ENCODE assay signal across 19 cellular contexts in genomic region chr4:55291227-55291629, GRCh38. TPM values are rescaled to one million over a fixed set of nuclear protein-coding genes. Genes with fewer than 3 reads are reported as not detected.
DNase-seq lines count a peak whose midpoint lies in the region; FAIRE-seq and TF ChIP-seq lines count a peak whose summit lies in the region.
"Had no signal": no experiment of that assay in that cellular context is flagged by ENCODE, and none has a peak within 500 bp of the region (broad histone marks: within the 10 kb centered on the region; RNA-seq: fewer than 3 reads in every experiment).

No MANE protein-coding gene starts in this region.

- no peak overlapping the region for H3K56ac ChIP-seq in H1 (replicated peaks; ENCODE audit: insufficient read length, low read depth, low read length)

- no peak overlapping the region for H3K4ac ChIP-seq in H1 (replicated peaks; ENCODE audit: insufficient read length, low read depth, low read length)

- no peaks in the 10 kb centered on the region for H3K36me3 ChIP-seq in H1 (ENCODE audit: control insufficient read depth in 2 of 4, insufficient read depth in 4 of 4, low read length in 3 of 4)
- no peaks in the 10 kb centered on the region for H3K36me3 ChIP-seq in right atrium auricular region
- no peaks in the 10 kb centered on the region for H3K36me3 ChIP-seq in tibial artery
- H3K36me3 ChIP-seq: breast epithelium, transverse colon had no signal

- H3K79me2 ChIP-seq in H1 (ENCODE audit: control insufficient read depth in 1 of 2, insufficient read depth in 2 of 2, low read length in 2 of 2), result no peaks in the 10 kb centered on the region

- no peaks in the 10 kb centered on the region for H4K20me1 ChIP-seq in H1 (replicated peaks in 1 of 2; ENCODE audit: control insufficient read depth in 1 of 2, insufficient read depth in 2 of 2, low read length in 2 of 2)

- no peaks in the 10 kb centered on the region for H3K23me2 ChIP-seq in H1 (ENCODE audit: low read depth, low read length)

- H3K27ac ChIP-seq in H1 (ENCODE audit: low read depth, low read length), result no peak overlapping the region
- H3K27ac ChIP-seq in right atrium auricular region, result no peak overlapping the region
- H3K27ac ChIP-seq in tibial artery, result no peak overlapping the region
- H3K27ac ChIP-seq: breast epithelium, epithelial cell of prostate, transverse colon had no signal

- no peak overlapping the region for H3K4me2 ChIP-seq in H1 (ENCODE audit: insufficient read depth in 1 of 2, low read depth in 2 of 2, low read length in 2 of 2)

- H3K4me1 ChIP-seq in H1 (replicated peaks in 1 of 4; ENCODE audit: control insufficient read depth in 3 of 4, insufficient read depth in 4 of 4, low read length in 3 of 4), result peaks cover 0 to 5% (median 0%) of the 10 kb centered on the region in 4 experiments; a peak in 2 of 7 replicates
- no peaks in the 10 kb centered on the region for H3K4me1 ChIP-seq in right atrium auricular region
- H3K4me1 ChIP-seq in tibial artery, result peaks cover 0 to 10% (median 0%) of the 10 kb centered on the region in 4 donors
- H3K4me1 ChIP-seq: breast epithelium, Caco-2, transverse colon had no signal

- TF ChIP-seq EP300 in H1 (IDR thresholded peaks at IDR 0.05; ENCODE audit: borderline replicate concordance in 1 of 2, low read depth in 2 of 2, low read length in 2 of 2), result no peak

- H3K27me3 ChIP-seq in H1 (replicated peaks in 1 of 4; ENCODE audit: control insufficient read depth in 3 of 4, extremely low read depth in 1 of 4, insufficient read depth in 3 of 4, low read length in 3 of 4), result no peaks in the 10 kb centered on the region
- H3K27me3 ChIP-seq in right atrium auricular region, result no peaks in the 10 kb centered on the region
- no peaks in the 10 kb centered on the region for H3K27me3 ChIP-seq in tibial artery
- H3K27me3 ChIP-seq: breast epithelium, transverse colon had no signal

- TF ChIP-seq RAD21 in H1 (IDR thresholded peaks at IDR 0.05 in 1 of 2, conservative IDR thresholded peaks at IDR 0.05 in 1 of 2; ENCODE audit: low read depth in 2 of 2, low read length in 2 of 2), result no peak

- FAIRE-seq in H1 (lab: Jason Lieb, UNC), result no peak
- FAIRE-seq: HepG2 had no signal

- H3K79me1 ChIP-seq in H1 (ENCODE audit: low read depth, low read length), result no peaks in the 10 kb centered on the region

- no peak overlapping the region for H2BK120ac ChIP-seq in H1 (replicated peaks; ENCODE audit: low read depth, low read length)

- H3K23ac ChIP-seq in H1 (ENCODE audit: insufficient read length), result no peak overlapping the region

- H3K9me3 ChIP-seq in H1 (ENCODE audit: insufficient read depth in 2 of 2, low read depth in 1 of 2, low read length in 1 of 2), result no peaks in the 10 kb centered on the region
- peaks cover 0 to 6% of the 10 kb centered on the region in 2 donors for H3K9me3 ChIP-seq in right atrium auricular region
- H3K9me3 ChIP-seq in tibial artery, result no peaks in the 10 kb centered on the region
- H3K9me3 ChIP-seq: breast epithelium, Caco-2, transverse colon had no signal

- no peak overlapping the region for H4K91ac ChIP-seq in H1 (replicated peaks; ENCODE audit: insufficient read length, low read length)

- H2BK5ac ChIP-seq in H1 (ENCODE audit: low read depth, low read length), result no peak overlapping the region

- H2AFZ ChIP-seq in H1 (ENCODE audit: low read length), result no peak overlapping the region

- H2BK15ac ChIP-seq in H1 (ENCODE audit: low read length), result 0 out of 2 replicates have a peak overlapping the region, but pooled peaks have one; percentile 65

- H4K5ac ChIP-seq in H1 (ENCODE audit: insufficient read length, low read depth, low read length), result no peak overlapping the region

- POLR2A ChIA-PET in H1 (lab: Charles Lee; ENCODE audit: partially characterized antibody), result no interaction called here

- intact Hi-C loops in tibial artery (cut with DNase I; ENCODE audit: low total_unique reads), result no loop called here

- WGBS in H1 (ENCODE audit: extremely low coverage in 1 of 2, insufficient coverage in 1 of 2, insufficient read length in 1 of 2, insufficient replicate concordance in 2 of 2, low coverage in 1 of 2, low lambda C conversion rate in 2 of 2, missing lambda C conversion rate in 1 of 2), 2 experiments, result 93% methylated on average over 3 of the region's 3 CpGs; no CpG with 5 or more reads in 1 of the 2 experiments

- peak; percentile 34 to 89 for DNase-seq in NCI-H446 (lab: John Stamatoyannopoulos, UW)
- DNase-seq in H1 (ENCODE audit: low read depth in 1 of 2, low spot score in 2 of 2), result no peak
- DNase-seq in right atrium auricular region (ENCODE audit: low spot score), result peak; percentile 66
- peak; percentile 35 to 76 for DNase-seq in tibial artery
- no peak for DNase-seq in T1000 (lab: John Stamatoyannopoulos, UW)
- DNase-seq in NCI-H2196 treated with DMSO at 0.1 percent for 48 hours (lab: John Stamatoyannopoulos, UW; ENCODE audit: unreplicated experiment), result no peak
- no peak for DNase-seq in NCI-H82 (lab: John Stamatoyannopoulos, UW)
- DNase-seq: activated CD8-positive, alpha-beta memory T cell treated with anti-CD3 and anti-CD28 coated beads for 24 hours; activated T-cell treated with anti-CD3 and anti-CD28 coated beads, Interleukin-2, amount 50 U/mL, for 72 hours; Caco-2; NCI-H1417; NCI-H526 treated with DMSO at 0.1 percent for 48 hours; OCI-M1; retina; stimulated activated naive CD4-positive, alpha-beta T cell; transverse colon had no signal

- no peak overlapping the region for H3K14ac ChIP-seq in H1 (ENCODE audit: insufficient read length)

- CTCF ChIA-PET in H1 (lab: Charles Lee; ENCODE audit: partially characterized antibody), result interaction anchor here (0.7 kb wide), 1 partner anchor 373 kb away, joined by 3 read pairs; no protein-coding TSS in a partner anchor

- no peak overlapping the region for H2AK5ac ChIP-seq in H1 (ENCODE audit: low read depth, low read length)

- H3K9ac ChIP-seq in H1 (replicated peaks in 1 of 4; ENCODE audit: extremely low read depth in 1 of 4, low read depth in 3 of 4, low read length in 3 of 4), result no peak overlapping the region

- no peak for TF ChIP-seq POLR2A in H1 (IDR thresholded peaks at IDR 0.05; ENCODE audit: control extremely low read depth in 1 of 2, low read depth in 2 of 2, low read length in 2 of 2)

- TF ChIP-seq CTCF in H1 (IDR thresholded peaks at IDR 0.05; ENCODE audit: control extremely low read depth in 1 of 3, insufficient read depth in 1 of 3, low read depth in 1 of 3, low read length in 3 of 3), result no peak
- no peak for TF ChIP-seq CTCF in right atrium auricular region (IDR thresholded peaks at IDR 0.05)
- TF ChIP-seq CTCF in tibial artery (IDR thresholded peaks at IDR 0.05), result no peak

- H3K4me3 ChIP-seq in H1 (ENCODE audit: extremely low read depth in 1 of 4, insufficient read depth in 2 of 4, low read depth in 3 of 4, low read length in 4 of 4), result no peak overlapping the region
- H3K4me3 ChIP-seq in right atrium auricular region, result no peak overlapping the region
- H3K4me3 ChIP-seq in tibial artery, result no peak overlapping the region
- H3K4me3 ChIP-seq: breast epithelium, transverse colon had no signal

- no peak overlapping the region for H3K18ac ChIP-seq in H1 (ENCODE audit: extremely low read depth, low read length)

- no peak overlapping the region for H4K8ac ChIP-seq in H1 (ENCODE audit: extremely low read depth, insufficient read depth, low read length)

- H2BK20ac ChIP-seq in H1 (ENCODE audit: low read length), result no peak overlapping the region

- no peak overlapping the region; the same call in 1 of the 2 replicates for H2BK12ac ChIP-seq in H1 (ENCODE audit: low read depth, low read length)

TF ChIP-seq in H1, 55 proteins besides CTCF, POLR2A, EP300 and RAD21 (continues in another document):
- TF ChIP-seq SIX5 (IDR thresholded peaks at IDR 0.05; ENCODE audit: low read depth, low read length) (no peak), NRF1 (IDR thresholded peaks at IDR 0.05; ENCODE audit: low read depth, low read length) (no peak), BACH1 (IDR thresholded peaks at IDR 0.05; ENCODE audit: low read length) (no peak), E2F6 (IDR thresholded peaks at IDR 0.05) (no peak), CEBPB (IDR thresholded peaks at IDR 0.05; ENCODE audit: low read depth, low read length) (no peak), ATF3 (IDR thresholded peaks at IDR 0.05; ENCODE audit: insufficient read depth, low read depth, low read length) (no peak), SP1 (IDR thresholded peaks at IDR 0.05; ENCODE audit: low read depth, low read length) (no peak), SIN3A (conservative IDR thresholded peaks at IDR 0.05 in 1 of 2, IDR thresholded peaks at IDR 0.05 in 1 of 2; ENCODE audit: low read depth in 1 of 2, low read length in 2 of 2) (no peak), JUND (IDR thresholded peaks at IDR 0.05; ENCODE audit: low read length) (no peak), HDAC2 (IDR thresholded peaks at IDR 0.05; ENCODE audit: borderline replicate concordance in 1 of 2, low read depth in 2 of 2, low read length in 2 of 2) (no peak)

RNA-seq across cellular contexts. Expression of gene SRD5A3, which starts 54.8 kb away (rescaled TPM):
- total RNA-seq in H1 (2021; fragmentation: NEBNext Ultra II Directional; extraction: Animal tissue kit (Norgen Biotek cat#: 25700)), result 19.4 and 19.6 TPM in 2 replicates
- polyA plus RNA-seq in H1 (2011; rRNA removed), result 16.4 and 34.6 TPM in 2 replicates
- polyA plus RNA-seq in H1 (2011; cell fraction: cytosol; rRNA removed), result 12.9 TPM
- polyA plus RNA-seq in H1 (2011; cell fraction: nucleus; rRNA removed), result 6.5 TPM
- polyA plus RNA-seq in H1 (2012, experiment 1 of 2), result 16.0 to 26.6 TPM (median 25.0 TPM) in 4 replicates
- polyA plus RNA-seq in H1 (2012, experiment 2 of 2), result 12.9 TPM
- polyA plus RNA-seq in H1 (2013, experiment 1 of 2), result 34.3 TPM
- 45.3 TPM for polyA plus RNA-seq in H1 (2013, experiment 2 of 2)
- polyA minus RNA-seq in H1 (2011; rRNA and poly(A)+ RNA removed), result 23.1 and 37.4 TPM in 2 replicates
- 8.6 TPM for polyA minus RNA-seq in H1 (2011; cell fraction: cytosol; rRNA and poly(A)+ RNA removed)
- 5.8 TPM for polyA minus RNA-seq in H1 (2011; cell fraction: nucleus; rRNA and poly(A)+ RNA removed)
- 1 to 10 TPM; 6.0 to 8.3 TPM for total RNA-seq in right atrium auricular region

Comparison
In these comparisons a context has a peak if more than half of its experiments do, and no peak if none do; other contexts are left out.
1. DNase-seq: peak in NCI-H446 (2 of 2), right atrium auricular region (single experiment) and tibial artery (2 of 2); none in H1 (0 of 2), T1000 (single experiment), NCI-H2196 treated with DMSO at 0.1 percent for 48 hours (single experiment) and NCI-H82 (single experiment).